In genomic region chr19:5937550-5937949, GRCh38 we compare ENCODE assay signal across 1 cellular context.
TF ChIP-seq lines count a peak whose summit lies in the region.

No MANE protein-coding gene starts in this region.

TF ChIP-seq in IMR-90, 13 proteins besides CTCF, POLR2A, EP300 and RAD21 (continued from another document):
- TF ChIP-seq ELK1 (IDR thresholded peaks at IDR 0.05; ENCODE audit: borderline replicate concordance, low read depth, low read length) = no peak
- TF ChIP-seq RCOR1 (IDR thresholded peaks at IDR 0.05; ENCODE audit: insufficient replicate concordance, low read length) = no peak
- TF ChIP-seq CEBPB (IDR thresholded peaks at IDR 0.05; ENCODE audit: low read depth, low read length) = no peak
- no peak for TF ChIP-seq MAFK (IDR thresholded peaks at IDR 0.05; ENCODE audit: low read depth, low read length)
- TF ChIP-seq MXI1 (IDR thresholded peaks at IDR 0.05; ENCODE audit: borderline replicate concordance, low read depth, low read length) = no peak
- TF ChIP-seq MAZ (IDR thresholded peaks at IDR 0.05; ENCODE audit: borderline replicate concordance, low read depth, low read length) = no peak
- TF ChIP-seq RFX5 (IDR thresholded peaks at IDR 0.05; ENCODE audit: low read depth, low read length) = no peak
- no peak for TF ChIP-seq CHD1 (IDR thresholded peaks at IDR 0.05; ENCODE audit: low read depth, low read length)
